1 cellular context compared by ENCODE assay signal in the genomic region with DNA sequence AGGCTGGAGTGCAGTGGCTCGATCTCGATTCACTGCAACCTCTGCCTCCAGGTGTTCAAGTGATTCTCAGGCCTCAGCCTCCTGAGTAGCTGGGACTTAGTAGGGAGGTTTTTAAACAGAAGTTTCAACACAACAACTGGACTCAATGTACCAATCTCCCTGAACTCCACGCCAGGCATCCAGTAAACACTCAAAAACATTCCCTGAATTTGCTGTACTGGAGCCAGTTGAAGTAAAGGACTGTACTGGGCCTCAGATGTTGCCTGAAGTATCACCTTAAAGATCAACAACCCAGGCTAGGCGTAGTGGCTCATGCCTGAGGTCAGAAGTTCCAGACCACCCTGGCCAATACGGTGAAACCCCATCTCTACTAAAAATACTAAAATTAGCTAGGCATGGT.
A peak's percentile ranks its signal among the peaks of the same experiment; 100 is the strongest.
TF ChIP-seq lines count a peak whose summit lies in the region.

No MANE protein-coding gene starts in this region.

TF ChIP-seq in HepG2, 621 proteins besides CTCF, POLR2A, EP300 and RAD21:
- TF ChIP-seq JDP2 (CRISPR knock-in tag; IDR thresholded peaks at IDR 0.05; ENCODE audit: borderline replicate concordance) (no peak), SRSF9 (IDR thresholded peaks at IDR 0.05; ENCODE audit: borderline replicate concordance, insufficient read depth, low read depth, low read length, poor library complexity, severe bottlenecking) (no peak), KDM1A (CRISPR knock-in tag; IDR thresholded peaks at IDR 0.05) (no peak), ZKSCAN1 (IDR thresholded peaks at IDR 0.05; ENCODE audit: low read length) (0 out of 2 replicates have a peak, but pooled peaks have one; percentile 18), ZNF678 (CRISPR knock-in tag; IDR thresholded peaks at IDR 0.05) (no peak)
